In the genomic region with DNA sequence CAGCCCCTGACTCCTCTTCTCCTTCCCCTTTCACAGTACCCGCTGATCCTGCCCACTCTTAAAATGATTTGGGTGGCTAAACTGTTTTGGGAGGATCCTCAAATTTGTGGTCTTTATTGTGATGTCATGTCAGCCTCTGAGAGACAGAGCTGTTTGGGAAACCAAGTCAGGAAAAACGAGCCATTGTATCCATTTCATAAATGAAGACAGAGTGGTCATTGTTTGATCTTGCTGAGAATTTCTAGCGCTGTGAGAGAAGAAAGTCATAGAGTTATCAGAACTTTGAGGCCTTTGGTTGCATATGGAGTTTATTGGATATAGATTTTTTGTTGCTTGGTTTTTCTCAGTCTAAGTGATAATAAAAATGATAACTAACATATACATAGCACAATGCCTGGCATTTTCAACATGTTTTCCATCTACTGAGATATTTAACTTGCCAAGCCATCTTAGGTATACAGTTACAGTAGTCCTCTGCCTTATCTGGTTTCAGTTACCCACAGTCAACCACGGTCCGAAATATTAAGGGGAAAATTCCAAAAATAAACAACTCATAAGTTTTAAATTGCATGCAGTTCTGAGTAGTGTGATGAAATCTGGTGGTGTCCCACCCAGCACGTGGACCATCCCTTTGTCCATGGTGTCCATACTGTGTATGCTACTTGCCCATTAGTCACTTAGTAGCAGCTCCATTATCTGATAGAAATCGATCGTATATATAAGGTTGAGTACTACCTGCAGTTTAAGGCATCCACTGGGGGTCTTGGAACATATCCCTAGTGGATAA, we compare ENCODE assay signal across 17 cellular contexts.
"Had no signal": no experiment of that assay in that cellular context is flagged by ENCODE, and none has a peak within 500 bp of the region (broad histone marks: within the 10 kb centered on the region; RNA-seq: fewer than 3 reads in every experiment).

No MANE protein-coding gene starts in this region.

- H3K36me3 ChIP-seq: neutrophil, upper lobe of left lung had no signal

- H2AFZ ChIP-seq: parathyroid adenoma had no signal

- H3K27ac Mint-ChIP-seq: activated B cell treated with CpG ODN at 0.5 μM for 24 hours; activated naive CD8-positive, alpha-beta T cell treated with anti-CD3 and anti-CD28 coated beads for 36 hours; activated T-helper 1 cell treated with anti-CD3 and anti-CD28 coated beads, Interleukin-12 subunit alpha, Interleukin-12 subunit beta, Interleukin-2, Interleukin-4 antibody, amounts not matched to agents 30 ng/mL and 10 ng/mL and 1 ng/mL, durations not matched to agents 14 hours and 24 hours and 36 hours; endodermal cell; immature natural killer cell; naive thymus-derived CD8-positive, alpha-beta T cell; stimulated activated effector memory CD8-positive, alpha-beta T cell treated with anti-CD3 and anti-CD28 coated beads, Interleukin-12 subunit alpha, Interleukin-12 subunit beta, amount 100 ng/mL, for 72 hours had no signal

- H3K4me1 Mint-ChIP-seq: activated B cell treated with CpG ODN at 0.5 μM for 24 hours; activated naive CD8-positive, alpha-beta T cell treated with anti-CD3 and anti-CD28 coated beads for 36 hours; immature natural killer cell; naive thymus-derived CD8-positive, alpha-beta T cell; stimulated activated effector memory CD8-positive, alpha-beta T cell treated with anti-CD3 and anti-CD28 coated beads, Interleukin-12 subunit alpha, Interleukin-12 subunit beta, amount 100 ng/mL, for 72 hours had no signal

- H3K9ac ChIP-seq: parathyroid adenoma had no signal

- ATAC-seq: left cardiac atrium; mucosa of descending colon; naive thymus-derived CD8-positive, alpha-beta T cell; stimulated activated effector memory CD8-positive, alpha-beta T cell treated with anti-CD3 and anti-CD28 coated beads, Interleukin-12 subunit alpha, Interleukin-12 subunit beta, amount 100 ng/mL, for 72 hours had no signal

- H3K79me2 ChIP-seq: parathyroid adenoma had no signal

- H3K27ac ChIP-seq: neutrophil, parathyroid adenoma, upper lobe of left lung had no signal

- H3K27me3 ChIP-seq: neutrophil, upper lobe of left lung had no signal

- H3K9me3 Mint-ChIP-seq: activated B cell treated with CpG ODN at 0.5 μM for 24 hours; activated naive CD8-positive, alpha-beta T cell treated with anti-CD3 and anti-CD28 coated beads for 36 hours; activated T-helper 1 cell treated with anti-CD3 and anti-CD28 coated beads, Interleukin-12 subunit alpha, Interleukin-12 subunit beta, Interleukin-2, Interleukin-4 antibody, amounts not matched to agents 30 ng/mL and 10 ng/mL and 1 ng/mL, durations not matched to agents 14 hours and 24 hours and 36 hours; endodermal cell; immature natural killer cell; naive thymus-derived CD8-positive, alpha-beta T cell; stimulated activated effector memory CD8-positive, alpha-beta T cell treated with anti-CD3 and anti-CD28 coated beads, Interleukin-12 subunit alpha, Interleukin-12 subunit beta, amount 100 ng/mL, for 72 hours had no signal

- DNase-seq: activated B cell treated with CpG ODN at 0.5 μM for 24 hours; activated CD4-positive, alpha-beta T cell treated with anti-CD3 and anti-CD28 coated beads, Interleukin-2, amount 50 U/mL, for 1 hour; activated naive CD8-positive, alpha-beta T cell treated with anti-CD3 and anti-CD28 coated beads for 36 hours; endodermal cell; erythroblast; glutamatergic neuron; immature natural killer cell; left cardiac atrium; mucosa of descending colon; naive thymus-derived CD8-positive, alpha-beta T cell; Right ventricle myocardium superior; upper lobe of left lung had no signal

- H3K36me3 Mint-ChIP-seq: activated naive CD8-positive, alpha-beta T cell treated with anti-CD3 and anti-CD28 coated beads for 36 hours; immature natural killer cell; naive thymus-derived CD8-positive, alpha-beta T cell; stimulated activated effector memory CD8-positive, alpha-beta T cell treated with anti-CD3 and anti-CD28 coated beads, Interleukin-12 subunit alpha, Interleukin-12 subunit beta, amount 100 ng/mL, for 72 hours had no signal

- H3K4me3 ChIP-seq: lung, mucosa of descending colon, upper lobe of left lung had no signal

- H3K4me3 Mint-ChIP-seq: activated B cell treated with CpG ODN at 0.5 μM for 24 hours; activated naive CD8-positive, alpha-beta T cell treated with anti-CD3 and anti-CD28 coated beads for 36 hours; activated T-helper 1 cell treated with anti-CD3 and anti-CD28 coated beads, Interleukin-12 subunit alpha, Interleukin-12 subunit beta, Interleukin-2, Interleukin-4 antibody, amounts not matched to agents 30 ng/mL and 10 ng/mL and 1 ng/mL, durations not matched to agents 14 hours and 24 hours and 36 hours; endodermal cell; immature natural killer cell; naive thymus-derived CD8-positive, alpha-beta T cell; stimulated activated effector memory CD8-positive, alpha-beta T cell treated with anti-CD3 and anti-CD28 coated beads, Interleukin-12 subunit alpha, Interleukin-12 subunit beta, amount 100 ng/mL, for 72 hours had no signal

- H3K9me3 ChIP-seq: mucosa of descending colon, neutrophil, upper lobe of left lung had no signal

- H3K4me1 ChIP-seq: parathyroid adenoma, upper lobe of left lung had no signal

- H3K27me3 Mint-ChIP-seq: activated B cell treated with CpG ODN at 0.5 μM for 24 hours; naive thymus-derived CD8-positive, alpha-beta T cell had no signal
